14 cellular contexts compared by ENCODE assay signal in genomic region chr11:86749861-86750401, GRCh38. TPM values are rescaled to one million over a fixed set of nuclear protein-coding genes. Genes with fewer than 3 reads are reported as not detected.
"Had no signal": no experiment of that assay in that cellular context is flagged by ENCODE, and none has a peak within 500 bp of the region (broad histone marks: within the 10 kb centered on the region; RNA-seq: fewer than 3 reads in every experiment).

No MANE protein-coding gene starts in this region.

- H3K27ac ChIP-seq: ascending aorta, dorsolateral prefrontal cortex, ovary, right lobe of liver, spleen had no signal

- H3K4me3 ChIP-seq: ascending aorta, dorsolateral prefrontal cortex, ovary, right lobe of liver, spleen had no signal

- DNase-seq: activated B cell treated with CpG ODN at 0.5 μM for 24 hours; activated CD4-positive, alpha-beta T cell treated with anti-CD3 and anti-CD28 coated beads, Interleukin-2, amount 10 ng/mL, durations not matched to agents 7 days and 5 days; activated naive CD4-positive, alpha-beta T cell; activated T-cell treated with anti-CD3 and anti-CD28 coated beads for 4 hours; dorsolateral prefrontal cortex; hypothalamus; ovary; right lobe of liver; spleen; stimulated activated CD4-positive, alpha-beta T cell treated with anti-CD3 and anti-CD28 coated beads, Interleukin-1b, Interleukin-23, amount 100 ng/mL, for 48 hours; T-helper 2 cell had no signal

- H3K27me3 Mint-ChIP-seq: activated B cell treated with CpG ODN at 0.5 μM for 24 hours had no signal

- H3K9me3 Mint-ChIP-seq: activated B cell treated with CpG ODN at 0.5 μM for 24 hours; activated CD4-positive, alpha-beta T cell treated with anti-CD3 and anti-CD28 coated beads, Interleukin-2, amount 10 ng/mL, durations not matched to agents 7 days and 5 days had no signal

- H3K27me3 ChIP-seq: ascending aorta, dorsolateral prefrontal cortex, ovary, right lobe of liver, spleen had no signal

- H3K4me1 ChIP-seq: right lobe of liver, spleen had no signal

- H3K27ac Mint-ChIP-seq: activated B cell treated with CpG ODN at 0.5 μM for 24 hours; activated CD4-positive, alpha-beta T cell treated with anti-CD3 and anti-CD28 coated beads, Interleukin-2, amount 10 ng/mL, durations not matched to agents 7 days and 5 days; endodermal cell had no signal

- FAIRE-seq: bronchial epithelial cell had no signal

- H3K9me3 ChIP-seq: ascending aorta, ovary, right lobe of liver, spleen had no signal

- H3K36me3 ChIP-seq: ascending aorta, ovary, right lobe of liver, spleen had no signal

- ATAC-seq: right lobe of liver had no signal

- H3K4me3 Mint-ChIP-seq: activated B cell treated with CpG ODN at 0.5 μM for 24 hours; activated CD4-positive, alpha-beta T cell treated with anti-CD3 and anti-CD28 coated beads, Interleukin-2, amount 10 ng/mL, durations not matched to agents 7 days and 5 days; endodermal cell had no signal

- H3K4me1 Mint-ChIP-seq: activated B cell treated with CpG ODN at 0.5 μM for 24 hours; activated CD4-positive, alpha-beta T cell treated with anti-CD3 and anti-CD28 coated beads, Interleukin-2, amount 10 ng/mL, durations not matched to agents 7 days and 5 days had no signal

RNA-seq across cellular contexts. Expression of gene PRSS23, which starts 50.4 kb away (rescaled TPM):
- total RNA-seq: activated B cell treated with CpG ODN at 0.5 μM for 24 hours had no signal
